ENCODE assay signal across 8 cellular contexts in the genomic region with DNA sequence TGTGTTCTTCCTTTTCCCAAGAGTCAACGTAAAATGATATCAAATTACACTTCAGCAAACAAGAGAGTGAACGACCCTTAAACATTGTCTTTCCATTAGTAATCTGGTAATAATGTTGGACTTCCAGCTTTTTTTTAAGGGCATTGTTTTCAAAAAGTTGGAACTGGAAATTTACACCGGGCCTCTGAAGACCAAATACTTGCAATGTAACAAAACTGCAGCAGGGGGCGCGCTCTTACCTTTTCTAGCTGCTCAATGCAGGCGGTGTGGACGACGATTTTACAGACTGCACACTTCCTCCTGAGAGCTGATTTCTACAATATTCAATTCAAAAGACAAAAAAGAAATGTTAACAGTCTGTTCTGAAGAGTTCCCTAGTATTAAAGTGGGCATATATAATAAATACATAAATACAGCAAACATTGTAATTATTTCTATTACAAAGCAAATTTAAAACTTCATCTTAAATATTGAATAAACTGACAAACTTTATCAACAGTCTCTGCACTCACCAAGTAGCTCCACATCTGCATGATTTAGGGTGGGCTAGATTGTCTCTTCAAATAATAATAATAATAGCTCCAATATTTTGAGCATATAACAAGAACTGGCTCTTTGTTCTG.
A peak's percentile ranks its signal among the peaks of the same experiment; 100 is the strongest.
DNase-seq lines count a peak whose midpoint lies in the region; ATAC-seq, FAIRE-seq and TF ChIP-seq lines count a peak whose summit lies in the region.

No MANE protein-coding gene starts in this region.

- no peak for TF ChIP-seq EP300 in HepG2 (IDR thresholded peaks at IDR 0.05; ENCODE audit: low read depth in 2 of 2, low read length in 2 of 2)
- TF ChIP-seq EP300 in HepG2 (CRISPR knock-in tag; IDR thresholded peaks at IDR 0.05; ENCODE audit: borderline replicate concordance), result no peak

- H4K20me1 ChIP-seq in HepG2 (ENCODE audit: insufficient read depth, low read length), result no peaks in the 10 kb centered on the region

- H3K27me3 ChIP-seq in HepG2 (ENCODE audit: control insufficient read depth in 1 of 2, insufficient read depth in 2 of 2, low read length in 2 of 2), result peaks cover 5 to 18% of the 10 kb centered on the region in 2 experiments; a peak in 3 of 5 replicates

- H3K4me2 ChIP-seq in HepG2 (ENCODE audit: low read depth, low read length), result no peak overlapping the region

- peak; percentile 44 for FAIRE-seq in HepG2 (lab: Jason Lieb, UNC)

- no TSS peak for BruUV-seq in HepG2 (replicated peaks; lab: Mats Ljungman, UMichigan)

- DNase-seq in AG09319 (ENCODE audit: extremely low read depth, low read depth) (peak; percentile 45), NCI-H2227 treated with DMSO at 0.1 percent for 48 hours (lab: John Stamatoyannopoulos, UW) (peak; percentile 85), coronary artery (ENCODE audit: low spot score) (peak; percentile 79), HepG2 (ENCODE audit: low spot score) (peak; percentile 59)
- peak; percentile 53 to 60 for DNase-seq in activated CD4-positive, alpha-beta T cell treated with anti-CD3 and anti-CD28 coated beads for 24 hours (ENCODE audit: low read depth in 2 of 2)
- DNase-seq in stimulated activated CD4-positive, alpha-beta T cell treated with anti-CD3 and anti-CD28 coated beads, TNF-alpha, amount 100 ng/mL, for 4 hours (ENCODE audit: low read depth in 3 of 3), result peak in 2 of 3 experiments; percentile 12 to 13

- ATAC-seq in GM18867 (IDR thresholded peaks at IDR 0.05; ENCODE audit: unreplicated experiment), result peak; percentile 92
- ATAC-seq in HG03196 (IDR thresholded peaks at IDR 0.05; ENCODE audit: unreplicated experiment), result peak; percentile 80
- ATAC-seq in HepG2, result peak; percentile 86

- H3K36me3 ChIP-seq in HepG2 (replicated peaks in 1 of 2; ENCODE audit: control insufficient read depth in 1 of 2, insufficient read depth in 2 of 2, low read length in 2 of 2), result no peaks in the 10 kb centered on the region

- H2AFZ ChIP-seq in HepG2 (ENCODE audit: low read length), result no peak overlapping the region

- no peaks in the 10 kb centered on the region for H3K4me1 ChIP-seq in HepG2 (ENCODE audit: insufficient read depth, low read length)

- intact Hi-C loops in HepG2 (cut with micrococcal nuclease; ENCODE audit: unreplicated experiment), result loop anchor here (1.0 kb wide), 2 partner anchors 243 to 353 kb away; no protein-coding TSS in a partner anchor

- H3K4me3 ChIP-seq in coronary artery (no peak overlapping the region), HepG2 (replicated peaks in 1 of 3; ENCODE audit: insufficient read depth in 1 of 3, low read depth in 2 of 3, low read length in 3 of 3) (no peak overlapping the region)

- H3K27ac ChIP-seq in coronary artery, result peak overlapping the region in 1 of 2 donors; percentile 8
- no peak overlapping the region for H3K27ac ChIP-seq in HepG2 (ENCODE audit: extremely low read length, insufficient read depth, low read length)

- TF ChIP-seq CTCF in AG09319 (IDR thresholded peaks at IDR 0.05; ENCODE audit: low read depth, low read length), result peak; percentile 86
- peak; percentile 79 for TF ChIP-seq CTCF in coronary artery (IDR thresholded peaks at IDR 0.05)
- peak; percentile 80 for TF ChIP-seq CTCF in HepG2 (CRISPR knock-in tag; IDR thresholded peaks at IDR 0.05)

- H3K79me2 ChIP-seq in HepG2 (ENCODE audit: insufficient read depth, low read length), result no peaks in the 10 kb centered on the region

- POLR2A ChIA-PET in HepG2 (lab: Yijun Ruan, JAX), result no interaction called here

- peak; percentile 51; the same call in 1 of the 2 replicates for TF ChIP-seq RAD21 in HepG2 (CRISPR knock-in tag; IDR thresholded peaks at IDR 0.05)

- 1% methylated on average over 8 of the region's 8 CpGs for WGBS in HepG2 (ENCODE audit: low lambda C conversion rate)

- TF ChIP-seq POLR2A in HepG2 (IDR thresholded peaks at IDR 0.05; ENCODE audit: insufficient read depth in 1 of 2, low read depth in 2 of 2, low read length in 2 of 2), result no peak

- no peaks in the 10 kb centered on the region for H3K9me3 ChIP-seq in HepG2 (ENCODE audit: low read length)

- CTCF ChIA-PET in HepG2 (lab: Yijun Ruan, JAX; ENCODE audit: low intra/inter-chr PET ratio, low total read pairs), result interaction anchor here (0.9 to 1.8 kb wide), 2 partner anchors 242 to 353 kb away, joined by 3 to 26 read pairs; no protein-coding TSS in a partner anchor

- no peak overlapping the region for H3K9ac ChIP-seq in HepG2 (ENCODE audit: insufficient read depth, low read depth, low read length)

- in situ Hi-C loops in HepG2 (cut with HindIII; ENCODE audit: extremely low pct_ligation_motif_present, low pct_unique_long_range_greater_than_20kb), result loop anchor here (5.0 kb wide), 2 partner anchors 241 to 351 kb away; no protein-coding TSS in a partner anchor

TF ChIP-seq in HepG2, 621 proteins besides CTCF, POLR2A, EP300 and RAD21:
- no peak for TF ChIP-seq ZNF713 (CRISPR knock-in tag; IDR thresholded peaks at IDR 0.05)
- 0 out of 2 replicates have a peak, but pooled peaks have one; percentile 8 for TF ChIP-seq FOXA3 (CRISPR knock-in tag; IDR thresholded peaks at IDR 0.05)
- peak; percentile 71 for TF ChIP-seq ELF3 (CRISPR knock-in tag; IDR thresholded peaks at IDR 0.05)
- TF ChIP-seq, protein P1, sequence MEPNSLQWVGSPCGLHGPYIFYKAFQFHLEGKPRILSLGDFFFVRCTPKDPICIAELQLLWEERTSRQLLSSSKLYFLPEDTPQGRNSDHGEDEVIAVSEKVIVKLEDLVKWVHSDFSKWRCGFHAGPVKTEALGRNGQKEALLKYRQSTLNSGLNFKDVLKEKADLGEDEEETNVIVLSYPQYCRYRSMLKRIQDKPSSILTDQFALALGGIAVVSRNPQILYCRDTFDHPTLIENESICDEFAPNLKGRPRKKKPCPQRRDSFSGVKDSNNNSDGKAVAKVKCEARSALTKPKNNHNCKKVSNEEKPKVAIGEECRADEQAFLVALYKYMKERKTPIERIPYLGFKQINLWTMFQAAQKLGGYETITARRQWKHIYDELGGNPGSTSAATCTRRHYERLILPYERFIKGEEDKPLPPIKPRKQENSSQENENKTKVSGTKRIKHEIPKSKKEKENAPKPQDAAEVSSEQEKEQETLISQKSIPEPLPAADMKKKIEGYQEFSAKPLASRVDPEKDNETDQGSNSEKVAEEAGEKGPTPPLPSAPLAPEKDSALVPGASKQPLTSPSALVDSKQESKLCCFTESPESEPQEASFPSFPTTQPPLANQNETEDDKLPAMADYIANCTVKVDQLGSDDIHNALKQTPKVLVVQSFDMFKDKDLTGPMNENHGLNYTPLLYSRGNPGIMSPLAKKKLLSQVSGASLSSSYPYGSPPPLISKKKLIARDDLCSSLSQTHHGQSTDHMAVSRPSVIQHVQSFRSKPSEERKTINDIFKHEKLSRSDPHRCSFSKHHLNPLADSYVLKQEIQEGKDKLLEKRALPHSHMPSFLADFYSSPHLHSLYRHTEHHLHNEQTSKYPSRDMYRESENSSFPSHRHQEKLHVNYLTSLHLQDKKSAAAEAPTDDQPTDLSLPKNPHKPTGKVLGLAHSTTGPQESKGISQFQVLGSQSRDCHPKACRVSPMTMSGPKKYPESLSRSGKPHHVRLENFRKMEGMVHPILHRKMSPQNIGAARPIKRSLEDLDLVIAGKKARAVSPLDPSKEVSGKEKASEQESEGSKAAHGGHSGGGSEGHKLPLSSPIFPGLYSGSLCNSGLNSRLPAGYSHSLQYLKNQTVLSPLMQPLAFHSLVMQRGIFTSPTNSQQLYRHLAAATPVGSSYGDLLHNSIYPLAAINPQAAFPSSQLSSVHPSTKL (CRISPR knock-in tag; IDR thresholded peaks at IDR 0.05), result 0 out of 2 replicates have a peak, but pooled peaks have one; percentile 16
- TF ChIP-seq XRCC5 (optimal IDR thresholded peaks at IDR 0.05; ENCODE audit: low read length), result no peak
- TF ChIP-seq ZFP36 (IDR thresholded peaks at IDR 0.05; ENCODE audit: borderline replicate concordance, low read depth, low read length, partially characterized antibody), result peak; percentile 12
- peak; percentile 89 for TF ChIP-seq SMC3 (IDR thresholded peaks at IDR 0.05; ENCODE audit: low read length)
- peak; percentile 84 for TF ChIP-seq STAG1 (CRISPR knock-in tag; IDR thresholded peaks at IDR 0.05)

Comparison
In these comparisons a context has a peak if more than half of its experiments do, and no peak if none do; other contexts are left out.
1. DNase-seq: peak in every context shown above with its lines; median percentile 85 in NCI-H2227 treated with DMSO at 0.1 percent for 48 hours; 79 in coronary artery; 59 in HepG2; 56 in activated CD4-positive, alpha-beta T cell treated with anti-CD3 and anti-CD28 coated beads for 24 hours; 45 in AG09319; 12 in stimulated activated CD4-positive, alpha-beta T cell treated with anti-CD3 and anti-CD28 coated beads, TNF-alpha, amount 100 ng/mL, for 4 hours.